9 cellular contexts compared by ENCODE assay signal in genomic region chr18:3794537-3795348, GRCh38.
DNase-seq lines count a peak whose midpoint lies in the region; ATAC-seq, FAIRE-seq and TF ChIP-seq lines count a peak whose summit lies in the region.
"Had no signal": no experiment of that assay in that cellular context is flagged by ENCODE, and none has a peak within 500 bp of the region (broad histone marks: within the 10 kb centered on the region; RNA-seq: fewer than 3 reads in every experiment).

No MANE protein-coding gene starts in this region.

- H3K4me3 ChIP-seq in GM12878 (no peak overlapping the region), left lung (no peak overlapping the region), HAP-1 (no peak overlapping the region)

- SMC1A ChIA-PET in GM12878 (lab: Charles Lee; ENCODE audit: uncharacterized antibody, unreplicated experiment): interaction anchor here (0.8 to 1.5 kb wide), 5 partner anchors 9 to 75 kb away, joined by 3 to 4 read pairs (median 3); no protein-coding TSS in a partner anchor

- intact Hi-C loops in GM12878 (cut with micrococcal nuclease; ENCODE audit: unreplicated experiment) (no loop called here), left lung (cut with DNase I) (no loop called here)

- H3K79me2 ChIP-seq in GM12878 (ENCODE audit: control insufficient read depth, insufficient read depth, low read length): no peaks in the 10 kb centered on the region

- POLR2A ChIA-PET in GM12878 (lab: Charles Lee): interaction anchor here (0.5 kb wide), 1 partner anchor 731 kb away, joined by 7 read pairs; no protein-coding TSS in a partner anchor

- no peak overlapping the region for H2AFZ ChIP-seq in GM12878 (ENCODE audit: control insufficient read depth, low read depth, low read length)

- in situ Hi-C loops in GM12878 (cut with MboI) (no loop called here), HAP-1 (cut with MboI; ENCODE audit: low sequenced_read_pairs) (no loop called here)

- H3K9me3 ChIP-seq in GM12878 (replicated peaks; ENCODE audit: control insufficient read depth, insufficient read depth, low read length): no peaks in the 10 kb centered on the region
- no peaks in the 10 kb centered on the region for H3K9me3 ChIP-seq in left lung
- H3K9me3 ChIP-seq in HAP-1: no peaks in the 10 kb centered on the region

- no peaks in the 10 kb centered on the region for H3K4me1 ChIP-seq in GM12878 (ENCODE audit: control insufficient read depth, insufficient read depth, low read length)
- no peaks in the 10 kb centered on the region for H3K4me1 ChIP-seq in left lung
- no peaks in the 10 kb centered on the region for H3K4me1 ChIP-seq in HAP-1

- no peak overlapping the region for H3K4me2 ChIP-seq in GM12878 (ENCODE audit: control insufficient read depth, insufficient read depth)

- no TSS peak for BruUV-seq in GM12878 (replicated peaks; lab: Mats Ljungman, UMichigan)

- H4K20me1 ChIP-seq in GM12878 (ENCODE audit: control insufficient read depth, insufficient read depth): no peaks in the 10 kb centered on the region

- CTCF ChIA-PET in GM12878 (lab: Yijun Ruan, JAX): interaction anchor here (1.2 to 2.0 kb wide), 4 partner anchors 23 to 200 kb away, joined by 3 to 11 read pairs (median 4); no protein-coding TSS in a partner anchor

- RAD21 ChIA-PET in GM12878 (lab: Charles Lee; ENCODE audit: unreplicated experiment): no interaction called here

- ATAC-seq in GM12878: peak; percentile 62
- peak; percentile 28 for ATAC-seq in left lung
- no peak for ATAC-seq in GM21737 (IDR thresholded peaks at IDR 0.05; ENCODE audit: unreplicated experiment)
- ATAC-seq in GM19463 (IDR thresholded peaks at IDR 0.05; ENCODE audit: unreplicated experiment): no peak

- no peak for TF ChIP-seq RAD21 in GM12878 (IDR thresholded peaks at IDR 0.05; ENCODE audit: insufficient read depth, low read depth, low read length)

- no peak for TF ChIP-seq EP300 in GM12878 (IDR thresholded peaks at IDR 0.05; ENCODE audit: borderline replicate concordance in 1 of 2, control insufficient read depth in 1 of 2, low read depth in 2 of 2, low read length in 2 of 2)

- no peak for TF ChIP-seq CTCF in GM12878 (IDR thresholded peaks at IDR 0.05 in 2 of 3, conservative IDR thresholded peaks at IDR 0.05 in 1 of 3; ENCODE audit: control insufficient read depth in 2 of 3, extremely low read depth in 1 of 3, insufficient read depth in 1 of 3, low read depth in 3 of 3, low read length in 3 of 3)
- no peak for TF ChIP-seq CTCF in left lung (IDR thresholded peaks at IDR 0.05)

- no peak overlapping the region for H3K27ac ChIP-seq in GM12878 (ENCODE audit: control insufficient read depth, insufficient read depth)
- H3K27ac ChIP-seq in left lung: no peak overlapping the region

- FAIRE-seq in GM12878 (lab: Jason Lieb, UNC): no peak

- DNase-seq in D341Med (ENCODE audit: low spot score): peak; percentile 61
- DNase-seq in NCI-H2029 treated with DMSO at 0.1 percent for 48 hours (lab: John Stamatoyannopoulos, UW): peak; percentile 49
- DNase-seq in GM12878 (ENCODE audit: low read depth, low spot score): no peak
- no peak for DNase-seq in left lung
- DNase-seq in NCI-H526 (lab: John Stamatoyannopoulos, UW): no peak
- no peak for DNase-seq in HAP-1 (ENCODE audit: low spot score in 2 of 2)
- DNase-seq: NCI-H1930 had no signal

- 13% methylated on average over 9 of the region's 9 CpGs for WGBS in GM12878 (ENCODE audit: insufficient coverage, insufficient replicate concordance, low lambda C conversion rate, missing lambda C conversion rate)

- H3K27me3 ChIP-seq in GM12878 (replicated peaks in 1 of 2; ENCODE audit: control insufficient read depth in 2 of 2, insufficient read depth in 2 of 2, low read length in 1 of 2) (no peaks in the 10 kb centered on the region), left lung (no peaks in the 10 kb centered on the region), HAP-1 (ENCODE audit: low read depth) (no peaks in the 10 kb centered on the region)

- H3K36me3 ChIP-seq in GM12878 (ENCODE audit: control insufficient read depth in 2 of 2, insufficient read depth in 2 of 2, low read length in 1 of 2) (no peaks in the 10 kb centered on the region), left lung (no peaks in the 10 kb centered on the region), HAP-1 (replicated peaks) (no peaks in the 10 kb centered on the region)

- H3K9ac ChIP-seq in GM12878 (ENCODE audit: control insufficient read depth, insufficient read depth, low read length): no peak overlapping the region

- no peak for TF ChIP-seq POLR2A in GM12878 (IDR thresholded peaks at IDR 0.05; ENCODE audit: low read depth, low read length)

TF ChIP-seq in GM12878, 131 proteins besides CTCF, POLR2A, EP300 and RAD21:
- no peak for TF ChIP-seq CREM (IDR thresholded peaks at IDR 0.05; ENCODE audit: low read depth)
- peak; percentile 61 to 70; a peak in 3 of 4 replicates for TF ChIP-seq IKZF2 (IDR thresholded peaks at IDR 0.05)
- 0 out of 2 replicates have a peak, but pooled peaks have one; percentile 25 for TF ChIP-seq DPF2 (IDR thresholded peaks at IDR 0.05)
- peak; percentile 34 for TF ChIP-seq MEF2B (IDR thresholded peaks at IDR 0.05; ENCODE audit: partially characterized antibody, poor library complexity, severe bottlenecking)
- no peak for TF ChIP-seq POU2F2 (IDR thresholded peaks at IDR 0.05; ENCODE audit: borderline replicate concordance, low read depth, low read length)
- TF ChIP-seq IKZF1 (conservative IDR thresholded peaks at IDR 0.05): peak; percentile 53; the same call in 1 of the 2 replicates
- TF ChIP-seq HCFC1 (IDR thresholded peaks at IDR 0.05; ENCODE audit: low read length): no peak
- no peak for TF ChIP-seq RUNX3 (IDR thresholded peaks at IDR 0.05; ENCODE audit: low read length)
- no peak for TF ChIP-seq RELB (IDR thresholded peaks at IDR 0.05; ENCODE audit: low read depth)
- 0 out of 2 replicates have a peak, but pooled peaks have one; percentile 22 for TF ChIP-seq BACH1 (IDR thresholded peaks at IDR 0.05; ENCODE audit: borderline replicate concordance)
- no peak for TF ChIP-seq ZNF687 (IDR thresholded peaks at IDR 0.05)
- no peak for TF ChIP-seq SRF (IDR thresholded peaks at IDR 0.05; ENCODE audit: low read depth in 2 of 2, low read length in 2 of 2)
- 0 out of 2 replicates have a peak, but pooled peaks have one; percentile 12 for TF ChIP-seq BCL11A (IDR thresholded peaks at IDR 0.05; ENCODE audit: low read depth, low read length)
- TF ChIP-seq BHLHE40 (IDR thresholded peaks at IDR 0.05; ENCODE audit: borderline replicate concordance in 1 of 2, low read depth in 2 of 2, low read length in 1 of 2): peak in 1 of 2 experiments; percentile 54; a peak in 1 of 4 replicates
- peak; percentile 65 for TF ChIP-seq MTA2 (IDR thresholded peaks at IDR 0.05; ENCODE audit: low read depth)

Comparison
In these comparisons a context has a peak if more than half of its experiments do, and no peak if none do; other contexts are left out.
1. DNase-seq: peak in D341Med (single experiment) and NCI-H2029 treated with DMSO at 0.1 percent for 48 hours (single experiment); none in GM12878 (single experiment), left lung (0 of 2), NCI-H526 (0 of 2) and HAP-1 (0 of 2).
2. ATAC-seq: peak in GM12878 (single experiment) and left lung (single experiment); none in GM21737 (single experiment) and GM19463 (single experiment).